In genomic region chr3:31054032-31054431, GRCh38 we compare ENCODE assay signal across 25 cellular contexts.
"Had no signal": no experiment of that assay in that cellular context is flagged by ENCODE, and none has a peak within 500 bp of the region (broad histone marks: within the 10 kb centered on the region; RNA-seq: fewer than 3 reads in every experiment).

No MANE protein-coding gene starts in this region.

- H3K36me3 ChIP-seq: cardiac muscle cell, heart left ventricle, sigmoid colon, transverse colon had no signal

- H3K4me2 ChIP-seq: smooth muscle cell had no signal

- FAIRE-seq: keratinocyte, urothelium cell line had no signal

- ATAC-seq: activated CD8-positive, alpha-beta memory T cell treated with anti-CD3 and anti-CD28 coated beads, Interleukin-2, amount 10 ng/mL, durations not matched to agents 7 days and 5 days; activated CD8-positive, alpha-beta T cell treated with anti-CD3 and anti-CD28 coated beads for 36 hours; esophagus mucosa; heart left ventricle; left colon; stimulated activated naive B cell treated with anti-CD40 and anti-IgM and Interleukin-4, amounts not matched to agents 10 μg/mL and 1 μg/mL and 100 μg/mL, for 72 hours; T-helper 17 cell had no signal

- H3K27me3 ChIP-seq: cardiac muscle cell, heart left ventricle, sigmoid colon, transverse colon had no signal

- H3K4me1 ChIP-seq: heart left ventricle, sigmoid colon, transverse colon had no signal

- H3K4me3 ChIP-seq: cardiac muscle cell, heart left ventricle, sigmoid colon, smooth muscle cell, transverse colon had no signal

- DNase-seq: activated CD4-positive, alpha-beta T cell treated with anti-CD3 and anti-CD28 coated beads, Interleukin-2, amount 10 ng/mL, durations not matched to agents 7 days and 5 days; activated CD4-positive, CD25-positive, alpha-beta regulatory T cell treated with anti-CD3 and anti-CD28 coated beads, Interleukin-2, amount 50 U/mL, for 72 hours; activated CD8-positive, alpha-beta memory T cell treated with anti-CD3 and anti-CD28 coated beads, Interleukin-2, amount 10 ng/mL, durations not matched to agents 7 days and 5 days; activated CD8-positive, alpha-beta T cell treated with anti-CD3 and anti-CD28 coated beads for 36 hours; activated effector memory CD4-positive, alpha-beta T cell treated with anti-CD3 and anti-CD28 coated beads, Interleukin-2, amount 50 U/mL, for 16 hours; activated naive CD4-positive, alpha-beta T cell treated with anti-CD3 and anti-CD28 coated beads, Interleukin-2, amount 10 ng/mL, durations not matched to agents 7 days and 5 days; activated T-cell treated with anti-CD3 and anti-CD28 coated beads for 4 hours; amygdala; effector CD8-positive, alpha-beta T cell; heart left ventricle; left colon; mesendoderm; naive B cell; occipital lobe; sigmoid colon; stimulated activated CD4-positive, alpha-beta T cell treated with anti-CD3 and anti-CD28 coated beads, Interleukin-2, amount 100 ng/mL, for 48 hours; stimulated activated CD8-positive, alpha-beta memory T cell treated with anti-CD3 and anti-CD28 coated beads, Interleukin-4, amount 100 ng/mL, for 48 hours; stimulated activated naive B cell treated with anti-CD40 and anti-IgM and Interleukin-4, amounts not matched to agents 10 μg/mL and 1 μg/mL and 100 μg/mL, for 72 hours; T-helper 17 cell; transverse colon had no signal

- H3K27ac ChIP-seq: cardiac muscle cell, heart left ventricle, sigmoid colon, transverse colon had no signal
